8 cellular contexts compared by ENCODE assay signal in genomic region chrX:104909694-104910093, GRCh38.
A peak's percentile ranks its signal among the peaks of the same experiment; 100 is the strongest.
DNase-seq lines count a peak whose midpoint lies in the region; ATAC-seq, FAIRE-seq and TF ChIP-seq lines count a peak whose summit lies in the region.
"Not testable (repeated sequence)": the region's sequence is repeated elsewhere in the genome, so short reads cannot be mapped to it uniquely, and the experiment has no call there.

No MANE protein-coding gene starts in this region.

- H3K36me3 ChIP-seq in RWPE2 (ENCODE audit: low read depth); astrocyte (ENCODE audit: insufficient read depth, low read length): not testable (repeated sequence)

- not testable (repeated sequence) for H3K9me3 ChIP-seq in RWPE2 (ENCODE audit: severe bottlenecking); astrocyte (ENCODE audit: insufficient read depth, low read depth, low read length)

- not testable (repeated sequence) for H3K27me3 Mint-ChIP-seq in activated CD8-positive, alpha-beta memory T cell treated with anti-CD3 and anti-CD28 coated beads, Interleukin-2, amount 10 ng/mL, durations not matched to agents 7 days and 5 days; astrocyte (ENCODE audit: low read depth, unreplicated experiment); neural crest cell (ENCODE audit: low read depth); stimulated activated naive CD8-positive, alpha-beta T cell treated with anti-CD3 and anti-CD28 coated beads, Interleukin-15, Interleukin-2, amounts not matched to agents 100 ng/mL and 50 ng/mL, for 24 hours

- not testable (repeated sequence) for H3K27me3 ChIP-seq in RWPE2 (ENCODE audit: insufficient read depth, poor library complexity, severe bottlenecking); astrocyte (ENCODE audit: insufficient read depth, low read length)

- not testable (repeated sequence) for H3K27ac ChIP-seq in RWPE2 (ENCODE audit: poor library complexity, severe bottlenecking); astrocyte (ENCODE audit: low read depth, low read length)

- H3K4me3 ChIP-seq in RWPE2 (ENCODE audit: severe bottlenecking) (peak overlapping the region; percentile 14), epithelial cell of proximal tubule (ENCODE audit: low read depth, low read length) (peak overlapping the region; percentile 48)
- H3K4me3 ChIP-seq in astrocyte (ENCODE audit: insufficient read depth, low read depth, low read length) = not testable (repeated sequence)

- H3K4me2 ChIP-seq in astrocyte (ENCODE audit: low read length) = not testable (repeated sequence)

- H3K79me2 ChIP-seq in astrocyte (ENCODE audit: insufficient read depth, low read length) = not testable (repeated sequence)

- not testable (repeated sequence) for ATAC-seq in RWPE2 (ENCODE audit: low read depth); activated CD8-positive, alpha-beta memory T cell treated with anti-CD3 and anti-CD28 coated beads, Interleukin-2, amount 10 ng/mL, durations not matched to agents 7 days and 5 days; left lobe of liver

- H3K27ac Mint-ChIP-seq in activated CD8-positive, alpha-beta memory T cell treated with anti-CD3 and anti-CD28 coated beads, Interleukin-2, amount 10 ng/mL, durations not matched to agents 7 days and 5 days; astrocyte (ENCODE audit: unreplicated experiment): not testable (repeated sequence)
- peak overlapping the region; percentile 43 for H3K27ac Mint-ChIP-seq in neural crest cell (ENCODE audit: unreplicated experiment)
- H3K27ac Mint-ChIP-seq in stimulated activated naive CD8-positive, alpha-beta T cell treated with anti-CD3 and anti-CD28 coated beads, Interleukin-15, Interleukin-2, amounts not matched to agents 100 ng/mL and 50 ng/mL, for 24 hours = peak overlapping the region; percentile 40

- H3K4me1 ChIP-seq in RWPE2 (ENCODE audit: insufficient read depth, poor library complexity, severe bottlenecking); astrocyte (ENCODE audit: insufficient read depth, low read length): not testable (repeated sequence)

- peak overlapping the region; percentile 52 for H3K4me3 Mint-ChIP-seq in activated CD8-positive, alpha-beta memory T cell treated with anti-CD3 and anti-CD28 coated beads, Interleukin-2, amount 10 ng/mL, durations not matched to agents 7 days and 5 days
- H3K4me3 Mint-ChIP-seq in astrocyte (ENCODE audit: unreplicated experiment) (peak overlapping the region; percentile 81), neural crest cell (peak overlapping the region; percentile 83)
- peak overlapping the region; percentile 77 for H3K4me3 Mint-ChIP-seq in stimulated activated naive CD8-positive, alpha-beta T cell treated with anti-CD3 and anti-CD28 coated beads, Interleukin-15, Interleukin-2, amounts not matched to agents 100 ng/mL and 50 ng/mL, for 24 hours

- DNase-seq in ELF-1 (ENCODE audit: low read depth, low spot score) (peak; percentile 60), left lobe of liver (ENCODE audit: low spot score) (peak; percentile 42), neural crest cell (ENCODE audit: low read depth, low spot score) (peak; percentile 5)
- DNase-seq in RWPE2 (ENCODE audit: low spot score); activated CD8-positive, alpha-beta memory T cell treated with anti-CD3 and anti-CD28 coated beads, Interleukin-2, amount 10 ng/mL, durations not matched to agents 7 days and 5 days; astrocyte (ENCODE audit: low read depth); epithelial cell of proximal tubule (ENCODE audit: low read depth): not testable (repeated sequence)

- CTCF ChIA-PET in activated CD8-positive, alpha-beta memory T cell treated with anti-CD3 and anti-CD28 coated beads, Interleukin-2, amount 10 ng/mL, durations not matched to agents 7 days and 5 days (lab: Charles Lee) = not testable (repeated sequence)

- H3K9me3 Mint-ChIP-seq in activated CD8-positive, alpha-beta memory T cell treated with anti-CD3 and anti-CD28 coated beads, Interleukin-2, amount 10 ng/mL, durations not matched to agents 7 days and 5 days (ENCODE audit: low read depth); astrocyte (ENCODE audit: unreplicated experiment); neural crest cell; stimulated activated naive CD8-positive, alpha-beta T cell treated with anti-CD3 and anti-CD28 coated beads, Interleukin-15, Interleukin-2, amounts not matched to agents 100 ng/mL and 50 ng/mL, for 24 hours: not testable (repeated sequence)

- not testable (repeated sequence) for H3K9ac ChIP-seq in astrocyte (ENCODE audit: low read length)

- FAIRE-seq in astrocyte (lab: Jason Lieb, UNC) = not testable (repeated sequence)

- not testable (repeated sequence) for H4K20me1 ChIP-seq in astrocyte (ENCODE audit: insufficient read depth, low read length)

- not testable (repeated sequence) for H3K4me1 Mint-ChIP-seq in activated CD8-positive, alpha-beta memory T cell treated with anti-CD3 and anti-CD28 coated beads, Interleukin-2, amount 10 ng/mL, durations not matched to agents 7 days and 5 days; astrocyte (ENCODE audit: low read depth, unreplicated experiment); neural crest cell
- H3K4me1 Mint-ChIP-seq in stimulated activated naive CD8-positive, alpha-beta T cell treated with anti-CD3 and anti-CD28 coated beads, Interleukin-15, Interleukin-2, amounts not matched to agents 100 ng/mL and 50 ng/mL, for 24 hours (ENCODE audit: low read depth) = peaks cover 11% of the 10 kb centered on the region

- not testable (repeated sequence) for H3K36me3 Mint-ChIP-seq in activated CD8-positive, alpha-beta memory T cell treated with anti-CD3 and anti-CD28 coated beads, Interleukin-2, amount 10 ng/mL, durations not matched to agents 7 days and 5 days; astrocyte (ENCODE audit: low read depth, unreplicated experiment); neural crest cell (ENCODE audit: low read depth); stimulated activated naive CD8-positive, alpha-beta T cell treated with anti-CD3 and anti-CD28 coated beads, Interleukin-15, Interleukin-2, amounts not matched to agents 100 ng/mL and 50 ng/mL, for 24 hours (ENCODE audit: low read depth)

- H2AFZ ChIP-seq in astrocyte (ENCODE audit: low read depth, low read length) = peak overlapping the region; percentile 26

- TF ChIP-seq CTCF in RWPE2 (IDR thresholded peaks at IDR 0.05; ENCODE audit: poor library complexity, severe bottlenecking); astrocyte (IDR thresholded peaks at IDR 0.05; ENCODE audit: insufficient read depth, low read depth, low read length); epithelial cell of proximal tubule (conservative IDR thresholded peaks at IDR 0.05; ENCODE audit: low read depth, low read length): not testable (repeated sequence)
- TF ChIP-seq CTCF in neural crest cell (conservative IDR thresholded peaks at IDR 0.05) = peak; percentile 38
